Comparison of ENCODE assay signal across 8 cellular contexts in genomic region chr1:70675737-70676156, GRCh38.
DNase-seq lines count a peak whose midpoint lies in the region; ATAC-seq lines count a peak whose summit lies in the region.

No MANE protein-coding gene starts in this region.

- DNase-seq in ecto neural progenitor cell (ENCODE audit: low spot score) (peak; percentile 45), mucosa of gallbladder (ENCODE audit: low spot score) (no peak), COLO668 (lab: John Stamatoyannopoulos, UW; ENCODE audit: unreplicated experiment) (no peak), NCI-H446 (lab: John Stamatoyannopoulos, UW) (no peak)
- DNase-seq in activated CD8-positive, alpha-beta memory T cell treated with anti-CD3 and anti-CD28 coated beads, Interleukin-2, amount 50 U/mL, for 4 hours, result no peak

- peak; percentile 73 for ATAC-seq in GM18498 (IDR thresholded peaks at IDR 0.05; ENCODE audit: unreplicated experiment)
- ATAC-seq in GM21576 (IDR thresholded peaks at IDR 0.05; ENCODE audit: unreplicated experiment), result peak; percentile 65
- peak; percentile 76 for ATAC-seq in HG03460 (IDR thresholded peaks at IDR 0.05; ENCODE audit: unreplicated experiment)
